ENCODE assay signal across 19 cellular contexts in the genomic region with DNA sequence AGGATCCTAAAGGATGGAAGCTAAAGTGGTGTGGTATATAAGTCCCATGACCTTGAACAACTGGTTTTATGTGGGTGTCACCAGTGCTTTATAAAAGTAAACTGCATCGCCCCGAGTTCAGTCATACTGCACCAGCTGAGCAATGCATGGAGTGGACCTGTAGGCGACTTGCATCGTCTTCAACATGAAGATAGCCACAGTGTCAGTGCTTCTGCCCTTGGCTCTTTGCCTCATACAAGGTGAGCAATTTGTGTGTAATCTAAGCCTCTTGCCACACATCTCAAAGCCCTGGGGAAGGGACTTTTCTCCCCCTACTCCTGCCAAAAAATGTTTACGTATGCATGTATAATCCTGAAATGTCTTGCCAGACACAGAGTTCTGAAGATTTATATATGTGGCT. TPM values are rescaled to one million over a fixed set of nuclear protein-coding genes. Genes with fewer than 3 reads are reported as not detected.
"Had no signal": no experiment of that assay in that cellular context is flagged by ENCODE, and none has a peak within 500 bp of the region (broad histone marks: within the 10 kb centered on the region; RNA-seq: fewer than 3 reads in every experiment).

A gene with protein sequence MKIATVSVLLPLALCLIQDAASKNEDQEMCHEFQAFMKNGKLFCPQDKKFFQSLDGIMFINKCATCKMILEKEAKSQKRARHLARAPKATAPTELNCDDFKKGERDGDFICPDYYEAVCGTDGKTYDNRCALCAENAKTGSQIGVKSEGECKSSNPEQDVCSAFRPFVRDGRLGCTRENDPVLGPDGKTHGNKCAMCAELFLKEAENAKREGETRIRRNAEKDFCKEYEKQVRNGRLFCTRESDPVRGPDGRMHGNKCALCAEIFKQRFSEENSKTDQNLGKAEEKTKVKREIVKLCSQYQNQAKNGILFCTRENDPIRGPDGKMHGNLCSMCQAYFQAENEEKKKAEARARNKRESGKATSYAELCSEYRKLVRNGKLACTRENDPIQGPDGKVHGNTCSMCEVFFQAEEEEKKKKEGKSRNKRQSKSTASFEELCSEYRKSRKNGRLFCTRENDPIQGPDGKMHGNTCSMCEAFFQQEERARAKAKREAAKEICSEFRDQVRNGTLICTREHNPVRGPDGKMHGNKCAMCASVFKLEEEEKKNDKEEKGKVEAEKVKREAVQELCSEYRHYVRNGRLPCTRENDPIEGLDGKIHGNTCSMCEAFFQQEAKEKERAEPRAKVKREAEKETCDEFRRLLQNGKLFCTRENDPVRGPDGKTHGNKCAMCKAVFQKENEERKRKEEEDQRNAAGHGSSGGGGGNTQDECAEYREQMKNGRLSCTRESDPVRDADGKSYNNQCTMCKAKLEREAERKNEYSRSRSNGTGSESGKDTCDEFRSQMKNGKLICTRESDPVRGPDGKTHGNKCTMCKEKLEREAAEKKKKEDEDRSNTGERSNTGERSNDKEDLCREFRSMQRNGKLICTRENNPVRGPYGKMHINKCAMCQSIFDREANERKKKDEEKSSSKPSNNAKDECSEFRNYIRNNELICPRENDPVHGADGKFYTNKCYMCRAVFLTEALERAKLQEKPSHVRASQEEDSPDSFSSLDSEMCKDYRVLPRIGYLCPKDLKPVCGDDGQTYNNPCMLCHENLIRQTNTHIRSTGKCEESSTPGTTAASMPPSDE (plus strand): TSS at position 120 of the 400 bp plus-strand sequence. CDS start 65 bp downstream, at position 185.

- H3K27me3 Mint-ChIP-seq: activated B cell treated with CpG ODN at 0.5 μM for 24 hours; activated CD4-positive, alpha-beta T cell treated with anti-CD3 and anti-CD28 coated beads, Interleukin-2, amount 10 ng/mL, durations not matched to agents 24 days and 14 days; activated naive CD8-positive, alpha-beta T cell treated with anti-CD3 and anti-CD28 coated beads for 36 hours; central memory CD8-positive, alpha-beta T cell; T-helper 17 cell had no signal

- H3K4me1 Mint-ChIP-seq: activated B cell treated with CpG ODN at 0.5 μM for 24 hours; activated CD4-positive, alpha-beta T cell treated with anti-CD3 and anti-CD28 coated beads, Interleukin-2, amount 10 ng/mL, durations not matched to agents 24 days and 14 days; activated naive CD8-positive, alpha-beta T cell treated with anti-CD3 and anti-CD28 coated beads for 36 hours; central memory CD8-positive, alpha-beta T cell; immature natural killer cell; T-helper 17 cell had no signal

- H3K27ac ChIP-seq: body of pancreas, gastrocnemius medialis, heart left ventricle, ovary, tibial artery had no signal

- H3K27ac Mint-ChIP-seq: activated B cell treated with CpG ODN at 0.5 μM for 24 hours; activated CD4-positive, alpha-beta T cell treated with anti-CD3 and anti-CD28 coated beads, Interleukin-2, amount 10 ng/mL, durations not matched to agents 24 days and 14 days; activated CD8-positive, alpha-beta T cell treated with anti-CD3 and anti-CD28 coated beads, Interleukin-2, amount 10 ng/mL, durations not matched to agents 7 days and 5 days; activated naive CD8-positive, alpha-beta T cell treated with anti-CD3 and anti-CD28 coated beads for 36 hours; activated T-cell treated with anti-CD3 and anti-CD28 coated beads, Interleukin-2, amount 50 U/mL, for 72 hours; immature natural killer cell; T-helper 17 cell had no signal

- H3K9me3 Mint-ChIP-seq: activated B cell treated with CpG ODN at 0.5 μM for 24 hours; activated CD4-positive, alpha-beta T cell treated with anti-CD3 and anti-CD28 coated beads, Interleukin-2, amount 10 ng/mL, durations not matched to agents 24 days and 14 days; activated naive CD8-positive, alpha-beta T cell treated with anti-CD3 and anti-CD28 coated beads for 36 hours; central memory CD8-positive, alpha-beta T cell had no signal

- H3K4me3 Mint-ChIP-seq: activated B cell treated with CpG ODN at 0.5 μM for 24 hours; activated CD4-positive, alpha-beta T cell treated with anti-CD3 and anti-CD28 coated beads, Interleukin-2, amount 10 ng/mL, durations not matched to agents 24 days and 14 days; activated CD8-positive, alpha-beta T cell treated with anti-CD3 and anti-CD28 coated beads, Interleukin-2, amount 10 ng/mL, durations not matched to agents 7 days and 5 days; activated naive CD8-positive, alpha-beta T cell treated with anti-CD3 and anti-CD28 coated beads for 36 hours; activated T-cell treated with anti-CD3 and anti-CD28 coated beads, Interleukin-2, amount 50 U/mL, for 72 hours; central memory CD8-positive, alpha-beta T cell; immature natural killer cell; T-helper 17 cell had no signal

- DNase-seq: activated B cell treated with CpG ODN at 0.5 μM for 24 hours; activated CD4-positive, alpha-beta T cell treated with anti-CD3 and anti-CD28 coated beads, Interleukin-2, amount 10 ng/mL, durations not matched to agents 24 days and 14 days; activated CD8-positive, alpha-beta memory T cell treated with anti-CD3 and anti-CD28 coated beads, Interleukin-2, amount 50 U/mL, for 48 hours; activated CD8-positive, alpha-beta T cell treated with anti-CD3 and anti-CD28 coated beads, Interleukin-2, amount 10 ng/mL, durations not matched to agents 7 days and 5 days; activated gamma-delta T cell; activated naive CD8-positive, alpha-beta T cell treated with anti-CD3 and anti-CD28 coated beads for 36 hours; activated T-cell treated with anti-CD3 and anti-CD28 coated beads, Interleukin-2, amount 50 U/mL, for 72 hours; amygdala; body of pancreas; cortex of kidney; effector CD4-positive, alpha-beta T cell; gastrocnemius medialis; heart left ventricle; immature natural killer cell; ovary; T-helper 17 cell; tibial artery had no signal

- H3K36me3 Mint-ChIP-seq: activated naive CD8-positive, alpha-beta T cell treated with anti-CD3 and anti-CD28 coated beads for 36 hours; immature natural killer cell had no signal

- ATAC-seq: activated CD8-positive, alpha-beta T cell treated with anti-CD3 and anti-CD28 coated beads, Interleukin-2, amount 10 ng/mL, durations not matched to agents 7 days and 5 days; activated T-cell treated with anti-CD3 and anti-CD28 coated beads, Interleukin-2, amount 50 U/mL, for 72 hours; body of pancreas; gastrocnemius medialis; heart left ventricle; sciatic nerve; T-helper 17 cell had no signal

RNA-seq across cellular contexts. Expression of the gene that starts here (rescaled TPM):
- total RNA-seq: activated B cell treated with CpG ODN at 0.5 μM for 24 hours; activated CD4-positive, alpha-beta T cell treated with anti-CD3 and anti-CD28 coated beads, Interleukin-2, amount 10 ng/mL, durations not matched to agents 24 days and 14 days; activated CD8-positive, alpha-beta T cell treated with anti-CD3 and anti-CD28 coated beads, Interleukin-2, amount 10 ng/mL, durations not matched to agents 7 days and 5 days; activated naive CD8-positive, alpha-beta T cell treated with anti-CD3 and anti-CD28 coated beads for 36 hours; activated T-cell treated with anti-CD3 and anti-CD28 coated beads, Interleukin-2, amount 50 U/mL, for 72 hours; T-helper 17 cell had no signal
- polyA plus RNA-seq: immature natural killer cell had no signal
